Comparison of ENCODE assay signal across 8 cellular contexts in the genomic region with DNA sequence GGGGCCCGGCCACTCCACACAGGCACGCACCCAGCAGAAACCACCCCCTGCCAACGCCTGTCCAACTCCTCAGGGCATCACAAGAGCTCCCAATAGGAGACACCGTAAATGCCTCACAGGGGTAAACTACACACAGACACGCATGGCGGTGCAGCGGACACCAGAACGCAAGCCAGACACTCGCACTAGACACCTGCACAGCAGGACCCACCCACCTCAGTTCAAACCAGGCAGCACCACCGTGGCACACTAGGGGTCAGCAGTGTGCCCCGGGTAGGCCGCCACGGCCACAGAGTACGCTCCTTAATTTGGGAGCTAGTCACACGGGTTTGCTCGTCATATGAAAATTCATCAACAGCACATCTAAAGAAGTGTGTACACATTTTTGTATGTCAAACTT. TPM values are rescaled to one million over a fixed set of nuclear protein-coding genes. Genes with fewer than 3 reads are reported as not detected.
DNase-seq lines count a peak whose midpoint lies in the region; ATAC-seq and TF ChIP-seq lines count a peak whose summit lies in the region.

No MANE protein-coding gene starts in this region.

- peaks cover 13% of the 10 kb centered on the region for H4K20me1 ChIP-seq in hepatocyte (ENCODE audit: insufficient read depth, poor library complexity, severe bottlenecking)

- peak; percentile 60 to 78 (median 70) for TF ChIP-seq CTCF in adrenal gland (IDR thresholded peaks at IDR 0.05)
- peak; percentile 63 for TF ChIP-seq CTCF in hepatocyte (IDR thresholded peaks at IDR 0.05; ENCODE audit: poor library complexity)

- no peak overlapping the region for H3K4me3 ChIP-seq in adrenal gland
- H3K4me3 ChIP-seq in hepatocyte = no peak overlapping the region

- intact Hi-C loops in adrenal gland (cut with DNase I) = loop anchor here in 1 of 2 donors (10.0 kb wide), 1 partner anchor 103 kb away; the partner anchor contains the start of gene BAHCC1

- no peak for ATAC-seq in GM21526 (IDR thresholded peaks at IDR 0.05; ENCODE audit: low FRiP score, unreplicated experiment)

- 32 to 53% (median 41%) methylated on average over 15 to 16 of the region's 16 CpGs for WGBS in adrenal gland, 4 donors
- 48% methylated on average over 16 of the region's 16 CpGs for WGBS in hepatocyte (ENCODE audit: low lambda C conversion rate, missing lambda C conversion rate)

- TF ChIP-seq POLR2A in adrenal gland (IDR thresholded peaks at IDR 0.05) = no peak

- H3K36me3 ChIP-seq in adrenal gland (replicated peaks in 1 of 2) (peaks cover 0 to 23% of the 10 kb centered on the region in 2 donors), hepatocyte (replicated peaks; ENCODE audit: insufficient read depth, low read depth) (no peaks in the 10 kb centered on the region)

- H3K79me2 ChIP-seq in hepatocyte = peaks cover 88% of the 10 kb centered on the region

- H3K9me3 ChIP-seq in adrenal gland (replicated peaks in 1 of 3) = no peaks in the 10 kb centered on the region
- H3K9me3 ChIP-seq in hepatocyte (ENCODE audit: low read depth) = no peaks in the 10 kb centered on the region

- H3K27me3 ChIP-seq in adrenal gland (no peaks in the 10 kb centered on the region), hepatocyte (no peaks in the 10 kb centered on the region)

- peak overlapping the region; percentile 43 for H3K4me2 ChIP-seq in hepatocyte

- no peak overlapping the region for H2AFZ ChIP-seq in hepatocyte

- H3K9me2 ChIP-seq in hepatocyte (replicated peaks; ENCODE audit: insufficient read depth) = no peaks in the 10 kb centered on the region

- H3K4me1 ChIP-seq in adrenal gland (replicated peaks in 1 of 2) = peaks cover 5 to 54% of the 10 kb centered on the region in 2 donors
- H3K4me1 ChIP-seq in hepatocyte (ENCODE audit: insufficient read depth) = peaks cover 13% of the 10 kb centered on the region

- H3K27ac ChIP-seq in adrenal gland (no peak overlapping the region), hepatocyte (no peak overlapping the region)

- DNase-seq in Daoy (ENCODE audit: low read depth) (peak; percentile 68), HuH-7.5 (ENCODE audit: low spot score) (peak; percentile 89), T-helper 1 cell (peak; percentile 51 to 66 (median 65)), adrenal gland (peak; percentile 68 to 87 (median 77)), hepatocyte (ENCODE audit: low spot score) (peak; percentile 79), middle frontal gyrus (ENCODE audit: extremely low spot score, low spot score) (no peak)
- peak; percentile 60 to 69 for DNase-seq in stimulated activated CD4-positive, alpha-beta T cell treated with anti-CD3 and anti-CD28 coated beads, Interleukin-15, amount 100 ng/mL, for 48 hours (ENCODE audit: low read depth in 2 of 2)

RNA-seq across cellular contexts. Expression of gene SLC38A10, which starts 3.4 kb away (rescaled TPM):
- 52.5 and 60.7 TPM in 2 replicates for total RNA-seq in Daoy (2014; rRNA removed; shearing (Covaris generic))
- total RNA-seq in adrenal gland = 100 to 1,000 TPM in 5 of 8 donors, 10 to 100 TPM in 3; 67.4 to 163 (median 102) TPM
- polyA plus RNA-seq in adrenal gland = 100 to 1,000 TPM in 2 of 3 donors, 10 to 100 TPM in 1; 17.6 to 190 (median 136) TPM
- total RNA-seq in hepatocyte = 71.3 and 91.4 TPM in 2 replicates
- polyA plus RNA-seq in hepatocyte = 123 and 124 TPM in 2 replicates

RNA-seq across cellular contexts. Expression of gene NDUFAF8, which starts 52.5 kb away (rescaled TPM):
- 59.5 and 75.5 TPM in 2 replicates for total RNA-seq in Daoy (2014; rRNA removed; shearing (Covaris generic))
- total RNA-seq in adrenal gland (10 to 100 TPM; 25.3 to 80.9 (median 43.7) TPM), hepatocyte (22.0 and 25.8 TPM in 2 replicates)
- polyA plus RNA-seq in adrenal gland (10 to 100 TPM; 38.9 to 58.1 (median 52.9) TPM), hepatocyte (99.8 and 106 TPM in 2 replicates)

RNA-seq across cellular contexts. Expression of gene TEPSIN, which starts 52.8 kb away (rescaled TPM):
- total RNA-seq in Daoy (2014; rRNA removed; shearing (Covaris generic)) = 17.0 and 24.2 TPM in 2 replicates
- 10 to 100 TPM; 10.9 to 67.2 (median 40.6) TPM for total RNA-seq in adrenal gland
- polyA plus RNA-seq in adrenal gland = 100 to 1,000 TPM in 1 of 3 donors, 10 to 100 TPM in 1, 1 to 10 TPM in 1; 3.1 to 144 (median 68.1) TPM
- 13.7 and 34.1 TPM in 2 replicates for total RNA-seq in hepatocyte
- polyA plus RNA-seq in hepatocyte = 44.3 and 59.2 TPM in 2 replicates
